7 cellular contexts compared by ENCODE assay signal in the genomic region with DNA sequence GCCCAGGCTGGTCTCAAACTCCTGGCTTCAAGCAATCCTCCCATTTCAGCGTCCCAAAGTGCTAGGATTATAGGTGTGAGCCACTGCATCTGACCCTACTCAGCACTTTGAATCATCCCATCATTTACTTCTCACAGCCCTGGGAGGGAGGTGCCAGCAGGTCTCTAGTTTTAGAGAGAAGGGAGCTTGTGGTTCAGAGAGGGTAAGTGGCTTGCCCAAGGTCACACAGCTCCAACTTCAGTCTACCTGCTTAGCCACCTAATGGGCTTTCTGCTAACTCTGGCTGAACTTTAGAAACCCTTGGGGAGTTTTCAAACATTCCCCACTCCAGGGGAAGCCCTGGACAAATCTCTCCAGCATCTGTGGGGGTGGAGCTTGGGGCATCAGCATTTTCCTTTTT.
"Had no signal": no experiment of that assay in that cellular context is flagged by ENCODE, and none has a peak within 500 bp of the region (broad histone marks: within the 10 kb centered on the region; RNA-seq: fewer than 3 reads in every experiment).

No MANE protein-coding gene starts in this region.

- ATAC-seq: GM23338, HCT116 had no signal

- DNase-seq: H7, HFFc6, KG1 had no signal

- H3K36me3 ChIP-seq: HAP-1 had no signal

- H3K9me3 ChIP-seq: HAP-1 had no signal

- H3K4me1 ChIP-seq: HAP-1 had no signal

- H2AFZ ChIP-seq: GM23338 had no signal

- H3K4me2 ChIP-seq: GM23338 had no signal

- FAIRE-seq: HTR-8/SVneo had no signal

- H3K4me3 ChIP-seq: GM23338, HAP-1 had no signal
